In genomic region chr2:20424300-20425290, GRCh38 we compare ENCODE assay signal across 8 cellular contexts. TPM values are rescaled to one million over a fixed set of nuclear protein-coding genes. Genes with fewer than 3 reads are reported as not detected.
DNase-seq lines count a peak whose midpoint lies in the region; TF ChIP-seq lines count a peak whose summit lies in the region.

No MANE protein-coding gene starts in this region.

- 0 out of 2 replicates have a peak overlapping the region, but pooled peaks have one; percentile 1 for H2AFZ ChIP-seq in GM23248

- H3K36me3 ChIP-seq in GM23248 (ENCODE audit: low read depth) (no peaks in the 10 kb centered on the region), adipocyte (ENCODE audit: control insufficient read depth, insufficient read depth, low read length, severe bottlenecking) (no peaks in the 10 kb centered on the region)

- H3K4me3 ChIP-seq in GM23248 (0 out of 2 replicates have a peak overlapping the region, but pooled peaks have one; percentile 6), adipocyte (ENCODE audit: low read length) (no peak overlapping the region)

- H3K9ac ChIP-seq in GM23248 = peak overlapping the region; percentile 68
- H3K9ac ChIP-seq in adipocyte (ENCODE audit: low read length) = peak overlapping the region; percentile 18

- H3K27me3 ChIP-seq in GM23248 (replicated peaks; ENCODE audit: insufficient read depth) = no peaks in the 10 kb centered on the region
- H3K27me3 ChIP-seq in adipocyte (replicated peaks; ENCODE audit: control insufficient read depth, insufficient read depth, low read length) = no peaks in the 10 kb centered on the region

- no peak for TF ChIP-seq CTCF in GM13976 (IDR thresholded peaks at IDR 0.05; ENCODE audit: borderline replicate concordance, control extremely low read depth, extremely low read depth, insufficient read depth, missing control alignments)

- in situ Hi-C loops in GM13976 (cut with MboI; ENCODE audit: low sequenced_read_pairs, unreplicated experiment) (no loop called here), GM23248 (cut with MboI) (no loop called here)

- no peaks in the 10 kb centered on the region for H3K79me2 ChIP-seq in GM23248 (ENCODE audit: insufficient read depth)

- no peaks in the 10 kb centered on the region for H3K9me3 ChIP-seq in GM23248 (ENCODE audit: low read depth)
- no peaks in the 10 kb centered on the region for H3K9me3 ChIP-seq in adipocyte (ENCODE audit: control insufficient read depth, low read length)

- no peaks in the 10 kb centered on the region for H3K9me2 ChIP-seq in GM23248 (ENCODE audit: insufficient read depth)

- peaks cover 26% of the 10 kb centered on the region for H3F3A ChIP-seq in GM23248 (ENCODE audit: insufficient read depth)

- H3K4me1 ChIP-seq in GM23248 (ENCODE audit: insufficient read depth) = peaks cover 29% of the 10 kb centered on the region
- H3K4me1 ChIP-seq in adipocyte (ENCODE audit: control insufficient read depth, insufficient read depth, low read length) = peaks cover 64% of the 10 kb centered on the region

- DNase-seq in GM13976 (ENCODE audit: low spot score) = peak; percentile 68
- peak; percentile 84 for DNase-seq in GM23248
- peak; percentile 96 for DNase-seq in LHCN-M2 (ENCODE audit: low read depth)
- peak; percentile 61 for DNase-seq in adipocyte (ENCODE audit: low read depth)
- peak; percentile 47 for DNase-seq in kidney tubule cell (ENCODE audit: low spot score)
- DNase-seq in substantia nigra (lab: John Stamatoyannopoulos, UW) = peak in 24 of 49 donors; percentile 21 to 72 (median 47)
- DNase-seq in RKO (ENCODE audit: low spot score) = no peak
- no peak for DNase-seq in COLO668 (lab: John Stamatoyannopoulos, UW; ENCODE audit: unreplicated experiment)

- peak overlapping the region; percentile 40 for H3K4me2 ChIP-seq in GM23248 (ENCODE audit: unreplicated experiment)

- H3K27ac ChIP-seq in GM23248 (peak overlapping the region; percentile 86), substantia nigra (ENCODE audit: low read depth, low read length, poor library complexity, severe bottlenecking) (peak overlapping the region; percentile 42)

- 45 to 51% methylated on average over 15 of the region's 15 CpGs for WGBS in GM23248 (ENCODE audit: low coverage in 1 of 2, low lambda C conversion rate in 2 of 2, missing lambda C conversion rate in 2 of 2), 2 experiments

- no peaks in the 10 kb centered on the region for H4K20me1 ChIP-seq in GM23248 (ENCODE audit: insufficient read depth)

RNA-seq across cellular contexts. Expression of gene RHOB, which starts 22.3 kb away (rescaled TPM):
- 303 and 305 TPM in 2 replicates for total RNA-seq in GM23248 (2014; rRNA removed; shearing (Covaris generic))
- polyA plus RNA-seq in GM23248 (2016; fragmentation: Nextera tagmentation; extraction: Ambion mirVana) = 45.6 and 47.8 TPM in 2 replicates
- total RNA-seq in LHCN-M2 (2014; rRNA removed) = 92.2 and 129 TPM in 2 replicates
- polyA plus RNA-seq in LHCN-M2 (2012) = 96.1 TPM

Comparison
In these comparisons a context has a peak if more than half of its experiments do, and no peak if none do; other contexts are left out.
1. DNase-seq: peak in GM13976 (single experiment), GM23248 (single experiment), LHCN-M2 (single experiment), adipocyte (single experiment) and kidney tubule cell (single experiment); none in RKO (single experiment) and COLO668 (single experiment).